13 cellular contexts compared by ENCODE assay signal in the genomic region with DNA sequence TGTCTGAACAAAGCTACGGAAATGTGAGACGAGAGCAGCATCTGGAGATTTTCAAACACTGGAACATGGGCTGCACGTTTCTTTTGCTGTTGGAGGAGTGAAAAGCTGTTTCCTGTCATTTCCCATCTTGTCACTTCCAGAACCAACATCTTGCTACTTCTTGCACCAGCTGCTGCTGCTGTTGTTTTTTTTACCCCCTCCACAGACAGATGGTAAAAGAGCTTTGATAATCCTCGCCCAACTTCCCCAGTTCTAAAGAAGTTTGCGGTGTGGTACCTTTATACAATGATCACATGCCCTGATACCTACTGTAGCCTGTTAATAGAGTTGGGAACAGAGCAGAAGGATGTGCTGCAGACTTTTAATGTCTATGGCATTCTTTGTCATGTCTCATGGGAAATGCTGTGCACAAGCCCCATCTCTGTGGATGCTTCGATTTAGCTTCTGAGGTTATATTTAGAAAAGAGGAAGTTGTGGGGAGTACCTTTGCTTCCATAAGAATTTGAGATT.
A peak's percentile ranks its signal among the peaks of the same experiment; 100 is the strongest.
DNase-seq lines count a peak whose midpoint lies in the region; ATAC-seq and TF ChIP-seq lines count a peak whose summit lies in the region.
"Had no signal": no experiment of that assay in that cellular context is flagged by ENCODE, and none has a peak within 500 bp of the region (broad histone marks: within the 10 kb centered on the region; RNA-seq: fewer than 3 reads in every experiment).

No MANE protein-coding gene starts in this region.

- H3K36me3 ChIP-seq in BLaER1 (no peaks in the 10 kb centered on the region), hepatocyte (replicated peaks; ENCODE audit: insufficient read depth, low read depth) (no peaks in the 10 kb centered on the region)
- H3K36me3 ChIP-seq: breast epithelium had no signal

- CTCF ChIA-PET in RWPE1 (lab: Yijun Ruan, JAX): no interaction called here

- H3K27ac ChIP-seq in BLaER1: peak overlapping the region; percentile 91
- H3K27ac ChIP-seq in hepatocyte: peak overlapping the region; percentile 81
- H3K27ac ChIP-seq in RWPE1: no peak overlapping the region
- H3K27ac ChIP-seq: breast epithelium, epithelial cell of prostate had no signal

- 49% methylated on average over 6 of the region's 6 CpGs for WGBS in hepatocyte (ENCODE audit: low lambda C conversion rate, missing lambda C conversion rate)

- H3K4me3 ChIP-seq in BLaER1: peak overlapping the region; percentile 47
- no peak overlapping the region for H3K4me3 ChIP-seq in hepatocyte
- H3K4me3 ChIP-seq: breast epithelium, smooth muscle cell had no signal

- no peak for TF ChIP-seq CTCF in hepatocyte (IDR thresholded peaks at IDR 0.05; ENCODE audit: poor library complexity)
- no peak for TF ChIP-seq CTCF in RWPE1 (conservative IDR thresholded peaks at IDR 0.05; ENCODE audit: low read depth)

- H3K4me2 ChIP-seq in BLaER1 (peak overlapping the region; percentile 88), hepatocyte (peak overlapping the region; percentile 68)
- H3K4me2 ChIP-seq: smooth muscle cell had no signal

- peaks cover 66% of the 10 kb centered on the region for H3K4me1 ChIP-seq in BLaER1
- peaks cover 7% of the 10 kb centered on the region for H3K4me1 ChIP-seq in hepatocyte (ENCODE audit: insufficient read depth)
- H3K4me1 ChIP-seq: breast epithelium had no signal

- no peaks in the 10 kb centered on the region for H3K79me2 ChIP-seq in hepatocyte

- DNase-seq in NCI-H2171 treated with DMSO at 0.1 percent for 48 hours (lab: John Stamatoyannopoulos, UW): peak; percentile 99
- peak; percentile 26 for DNase-seq in hepatocyte (ENCODE audit: low spot score)
- no peak for DNase-seq in NCI-H446 treated with DMSO at 0.1 percent for 48 hours (lab: John Stamatoyannopoulos, UW)
- DNase-seq in stimulated activated CD4-positive, alpha-beta T cell treated with anti-CD3 and anti-CD28 coated beads, Interleukin-2, amount 100 ng/mL, for 48 hours: no peak
- no peak for DNase-seq in RWPE1 (ENCODE audit: low spot score)
- DNase-seq: CD8-positive, alpha-beta memory T cell; MM.1S had no signal

- POLR2A ChIA-PET in RWPE1 (lab: Yijun Ruan, JAX; ENCODE audit: low non-redundant PET): no interaction called here

- H3K9me3 ChIP-seq in BLaER1 (no peaks in the 10 kb centered on the region), hepatocyte (ENCODE audit: low read depth) (no peaks in the 10 kb centered on the region)
- H3K9me3 ChIP-seq: breast epithelium had no signal

- H2AFZ ChIP-seq in hepatocyte: no peak overlapping the region

- H3K9me2 ChIP-seq in hepatocyte (replicated peaks; ENCODE audit: insufficient read depth): no peaks in the 10 kb centered on the region

- peak overlapping the region; percentile 72 for H3K9ac ChIP-seq in BLaER1

- H3K27me3 ChIP-seq in BLaER1 (no peaks in the 10 kb centered on the region), hepatocyte (no peaks in the 10 kb centered on the region)
- H3K27me3 ChIP-seq: breast epithelium had no signal

- ATAC-seq in GM18502 (IDR thresholded peaks at IDR 0.05; ENCODE audit: poor library complexity, unreplicated experiment) (peak; percentile 58), GM21528 (IDR thresholded peaks at IDR 0.05; ENCODE audit: low FRiP score, unreplicated experiment) (no peak)

- H4K20me1 ChIP-seq in BLaER1: no peaks in the 10 kb centered on the region; the same call in 1 of the 2 replicates
- H4K20me1 ChIP-seq in hepatocyte (ENCODE audit: insufficient read depth, poor library complexity, severe bottlenecking): no peaks in the 10 kb centered on the region

Comparison
In these comparisons a context has a peak if more than half of its experiments do, and no peak if none do; other contexts are left out.
1. DNase-seq: peak in NCI-H2171 treated with DMSO at 0.1 percent for 48 hours (single experiment) and hepatocyte (single experiment); none in NCI-H446 treated with DMSO at 0.1 percent for 48 hours (single experiment), stimulated activated CD4-positive, alpha-beta T cell treated with anti-CD3 and anti-CD28 coated beads, Interleukin-2, amount 100 ng/mL, for 48 hours (0 of 2) and RWPE1 (single experiment).